1 cellular context compared by ENCODE assay signal in genomic region chr13:44350775-44351504, GRCh38.
TF ChIP-seq lines count a peak whose summit lies in the region.

No MANE protein-coding gene starts in this region.

TF ChIP-seq in WTC11, 78 proteins besides CTCF, POLR2A, EP300 and RAD21 (continued from another document):
- TF ChIP-seq AFF4 (CRISPR knock-in tag; IDR thresholded peaks at IDR 0.05; ENCODE audit: borderline replicate concordance) (no peak), MYBL2 (CRISPR knock-in tag; IDR thresholded peaks at IDR 0.05) (no peak), PRRX2 (CRISPR knock-in tag; IDR thresholded peaks at IDR 0.05) (no peak), CDX4 (CRISPR knock-in tag; IDR thresholded peaks at IDR 0.05; ENCODE audit: borderline replicate concordance) (no peak), CREM (CRISPR knock-in tag; IDR thresholded peaks at IDR 0.05) (no peak), HMGA2 (CRISPR knock-in tag; IDR thresholded peaks at IDR 0.05) (no peak), ZMAT4 (CRISPR knock-in tag; IDR thresholded peaks at IDR 0.05) (no peak), ZNF671 (CRISPR knock-in tag; IDR thresholded peaks at IDR 0.05) (no peak)
- TF ChIP-seq, protein P1, sequence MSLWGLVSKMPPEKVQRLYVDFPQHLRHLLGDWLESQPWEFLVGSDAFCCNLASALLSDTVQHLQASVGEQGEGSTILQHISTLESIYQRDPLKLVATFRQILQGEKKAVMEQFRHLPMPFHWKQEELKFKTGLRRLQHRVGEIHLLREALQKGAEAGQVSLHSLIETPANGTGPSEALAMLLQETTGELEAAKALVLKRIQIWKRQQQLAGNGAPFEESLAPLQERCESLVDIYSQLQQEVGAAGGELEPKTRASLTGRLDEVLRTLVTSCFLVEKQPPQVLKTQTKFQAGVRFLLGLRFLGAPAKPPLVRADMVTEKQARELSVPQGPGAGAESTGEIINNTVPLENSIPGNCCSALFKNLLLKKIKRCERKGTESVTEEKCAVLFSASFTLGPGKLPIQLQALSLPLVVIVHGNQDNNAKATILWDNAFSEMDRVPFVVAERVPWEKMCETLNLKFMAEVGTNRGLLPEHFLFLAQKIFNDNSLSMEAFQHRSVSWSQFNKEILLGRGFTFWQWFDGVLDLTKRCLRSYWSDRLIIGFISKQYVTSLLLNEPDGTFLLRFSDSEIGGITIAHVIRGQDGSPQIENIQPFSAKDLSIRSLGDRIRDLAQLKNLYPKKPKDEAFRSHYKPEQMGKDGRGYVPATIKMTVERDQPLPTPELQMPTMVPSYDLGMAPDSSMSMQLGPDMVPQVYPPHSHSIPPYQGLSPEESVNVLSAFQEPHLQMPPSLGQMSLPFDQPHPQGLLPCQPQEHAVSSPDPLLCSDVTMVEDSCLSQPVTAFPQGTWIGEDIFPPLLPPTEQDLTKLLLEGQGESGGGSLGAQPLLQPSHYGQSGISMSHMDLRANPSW (CRISPR knock-in tag; conservative IDR thresholded peaks at IDR 0.05; ENCODE audit: low read depth) = no peak
